Comparison of ENCODE assay signal across 15 cellular contexts in the genomic region with DNA sequence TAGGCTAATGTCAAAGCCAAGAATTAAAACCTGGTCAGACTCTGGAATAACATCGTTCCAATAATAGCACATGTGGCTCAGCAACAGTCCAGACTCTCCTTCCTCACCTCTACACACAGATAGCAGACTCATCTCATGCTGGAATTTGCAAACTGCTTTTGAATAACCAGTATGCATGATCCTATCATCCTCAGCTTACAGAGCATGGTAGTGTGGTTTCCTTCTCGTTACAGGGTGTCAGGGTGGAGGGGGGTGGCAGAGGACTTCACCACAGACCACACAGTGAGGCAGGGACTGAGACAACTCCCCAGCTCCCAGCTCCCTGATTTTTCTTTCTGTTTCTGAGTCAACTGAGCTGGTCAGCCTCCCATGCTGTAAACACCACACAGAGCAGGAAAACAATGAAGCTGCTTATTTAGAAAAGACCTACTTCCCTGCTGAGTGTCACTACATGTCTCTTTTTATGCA.
DNase-seq lines count a peak whose midpoint lies in the region; ATAC-seq and TF ChIP-seq lines count a peak whose summit lies in the region.
"Had no signal": no experiment of that assay in that cellular context is flagged by ENCODE, and none has a peak within 500 bp of the region (broad histone marks: within the 10 kb centered on the region; RNA-seq: fewer than 3 reads in every experiment).

No MANE protein-coding gene starts in this region.

- peak; percentile 29 for ATAC-seq in central memory CD8-positive, alpha-beta T cell (replicated peaks; ENCODE audit: extremely low read depth, poor library complexity, severe bottlenecking)
- ATAC-seq in HG02840 (IDR thresholded peaks at IDR 0.05; ENCODE audit: low FRiP score, unreplicated experiment), result no peak
- no peak for ATAC-seq in GM18505 (IDR thresholded peaks at IDR 0.05; ENCODE audit: unreplicated experiment)
- ATAC-seq: activated CD8-positive, alpha-beta T cell treated with anti-CD3 and anti-CD28 coated beads, Interleukin-2, amount 10 ng/mL, durations not matched to agents 7 days and 5 days; esophagus mucosa had no signal

- no peaks in the 10 kb centered on the region for H3K4me1 Mint-ChIP-seq in central memory CD8-positive, alpha-beta T cell
- H3K4me1 Mint-ChIP-seq in T-helper 2 cell treated with Interferon-gamma antibody and Interleukin-4, amounts not matched to agents 5 μg/mL and 100 μg/mL, for 36 hours (ENCODE audit: low read depth), result no peaks in the 10 kb centered on the region
- H3K4me1 Mint-ChIP-seq: IgD-negative memory B cell had no signal

- H3K4me3 Mint-ChIP-seq in central memory CD8-positive, alpha-beta T cell, result no peak overlapping the region
- H3K4me3 Mint-ChIP-seq in T-helper 2 cell treated with Interferon-gamma antibody and Interleukin-4, amounts not matched to agents 5 μg/mL and 100 μg/mL, for 36 hours, result no peak overlapping the region
- H3K4me3 Mint-ChIP-seq: activated CD8-positive, alpha-beta T cell treated with anti-CD3 and anti-CD28 coated beads, Interleukin-2, amount 10 ng/mL, durations not matched to agents 7 days and 5 days; IgD-negative memory B cell had no signal

- H3K9me3 ChIP-seq in MM.1S (replicated peaks; ENCODE audit: insufficient read depth, low read length), result no peaks in the 10 kb centered on the region

- no peaks in the 10 kb centered on the region for H3K9me3 Mint-ChIP-seq in central memory CD8-positive, alpha-beta T cell
- no peaks in the 10 kb centered on the region for H3K9me3 Mint-ChIP-seq in T-helper 2 cell treated with Interferon-gamma antibody and Interleukin-4, amounts not matched to agents 5 μg/mL and 100 μg/mL, for 36 hours
- H3K9me3 Mint-ChIP-seq: IgD-negative memory B cell had no signal

- H3K27me3 Mint-ChIP-seq in central memory CD8-positive, alpha-beta T cell, result peaks cover 25% of the 10 kb centered on the region
- peaks cover 11% of the 10 kb centered on the region for H3K27me3 Mint-ChIP-seq in T-helper 2 cell treated with Interferon-gamma antibody and Interleukin-4, amounts not matched to agents 5 μg/mL and 100 μg/mL, for 36 hours (ENCODE audit: low read depth)

- in situ Hi-C loops in KBM-7 (cut with MboI; ENCODE audit: low pct_unique_long_range_greater_than_20kb, low sequenced_read_pairs), result no loop called here

- H3K27ac Mint-ChIP-seq in central memory CD8-positive, alpha-beta T cell (ENCODE audit: low read depth), result no peak overlapping the region
- H3K27ac Mint-ChIP-seq in T-helper 2 cell treated with Interferon-gamma antibody and Interleukin-4, amounts not matched to agents 5 μg/mL and 100 μg/mL, for 36 hours, result no peak overlapping the region
- H3K27ac Mint-ChIP-seq: activated CD8-positive, alpha-beta T cell treated with anti-CD3 and anti-CD28 coated beads, Interleukin-2, amount 10 ng/mL, durations not matched to agents 7 days and 5 days; IgD-negative memory B cell had no signal

- no peak for TF ChIP-seq CTCF in MM.1S (IDR thresholded peaks at IDR 0.05; ENCODE audit: low read length)

- no peaks in the 10 kb centered on the region for H3K9me2 ChIP-seq in MM.1S (replicated peaks; ENCODE audit: insufficient read depth, low read length)

- TF ChIP-seq POLR2A in GM18505 (IDR thresholded peaks at IDR 0.05; ENCODE audit: borderline replicate concordance, extremely low read depth, insufficient read depth, insufficient read length), result no peak

- H3K9ac ChIP-seq in MM.1S (ENCODE audit: low read length), result no peak overlapping the region
- H3K9ac ChIP-seq: parathyroid adenoma had no signal

- no peak overlapping the region for H3K27ac ChIP-seq in MM.1S (ENCODE audit: low read length)
- H3K27ac ChIP-seq: C4-2B, parathyroid adenoma had no signal

- H3F3A ChIP-seq in MM.1S (ENCODE audit: insufficient read depth, low read length), result no peaks in the 10 kb centered on the region

- H3K4me1 ChIP-seq in MM.1S (ENCODE audit: low read length), result no peaks in the 10 kb centered on the region
- H3K4me1 ChIP-seq: parathyroid adenoma had no signal

- H3K79me2 ChIP-seq in MM.1S (ENCODE audit: low read length), result no peaks in the 10 kb centered on the region
- H3K79me2 ChIP-seq: parathyroid adenoma had no signal

- H3K4me2 ChIP-seq in MM.1S (ENCODE audit: low read depth, low read length), result no peak overlapping the region

- DNase-seq in COLO829 (ENCODE audit: low spot score) (peak; percentile 18), MM.1S (peak; percentile 19), mucosa of gallbladder (ENCODE audit: low spot score) (peak; percentile 17), KBM-7 (no peak)
- DNase-seq in central memory CD8-positive, alpha-beta T cell (ENCODE audit: low spot score in 2 of 2), result no peak
- no peak for DNase-seq in T-helper 2 cell treated with Interferon-gamma antibody and Interleukin-4, amounts not matched to agents 5 μg/mL and 100 μg/mL, for 36 hours (ENCODE audit: low spot score)
- DNase-seq: activated CD8-positive, alpha-beta T cell treated with anti-CD3 and anti-CD28 coated beads, Interleukin-2, amount 10 ng/mL, durations not matched to agents 7 days and 5 days; amniotic stem cell; NCI-H774 had no signal

- no peak overlapping the region for H2AFZ ChIP-seq in MM.1S (ENCODE audit: low read length)
- H2AFZ ChIP-seq: parathyroid adenoma had no signal

- no peaks in the 10 kb centered on the region for H4K20me1 ChIP-seq in MM.1S (ENCODE audit: insufficient read depth, low read length)

- no peak overlapping the region for H3K4me3 ChIP-seq in MM.1S (ENCODE audit: low read length)

- no peaks in the 10 kb centered on the region for H3K27me3 ChIP-seq in MM.1S (replicated peaks; ENCODE audit: insufficient read depth, low read length)

- H3K36me3 ChIP-seq in MM.1S (replicated peaks; ENCODE audit: insufficient read depth, low read length), result no peaks in the 10 kb centered on the region

- no peaks in the 10 kb centered on the region for H3K36me3 Mint-ChIP-seq in central memory CD8-positive, alpha-beta T cell (ENCODE audit: insufficient read depth)
- no peaks in the 10 kb centered on the region for H3K36me3 Mint-ChIP-seq in T-helper 2 cell treated with Interferon-gamma antibody and Interleukin-4, amounts not matched to agents 5 μg/mL and 100 μg/mL, for 36 hours (ENCODE audit: low read depth)
- H3K36me3 Mint-ChIP-seq: IgD-negative memory B cell had no signal

Comparison
In these comparisons a context has a peak if more than half of its experiments do, and no peak if none do; other contexts are left out.
1. DNase-seq: peak in COLO829 (single experiment), MM.1S (single experiment) and mucosa of gallbladder (single experiment); none in central memory CD8-positive, alpha-beta T cell (0 of 2), T-helper 2 cell treated with Interferon-gamma antibody and Interleukin-4, amounts not matched to agents 5 μg/mL and 100 μg/mL, for 36 hours (single experiment) and KBM-7 (single experiment).